ENCODE assay signal across 8 cellular contexts in the genomic region with DNA sequence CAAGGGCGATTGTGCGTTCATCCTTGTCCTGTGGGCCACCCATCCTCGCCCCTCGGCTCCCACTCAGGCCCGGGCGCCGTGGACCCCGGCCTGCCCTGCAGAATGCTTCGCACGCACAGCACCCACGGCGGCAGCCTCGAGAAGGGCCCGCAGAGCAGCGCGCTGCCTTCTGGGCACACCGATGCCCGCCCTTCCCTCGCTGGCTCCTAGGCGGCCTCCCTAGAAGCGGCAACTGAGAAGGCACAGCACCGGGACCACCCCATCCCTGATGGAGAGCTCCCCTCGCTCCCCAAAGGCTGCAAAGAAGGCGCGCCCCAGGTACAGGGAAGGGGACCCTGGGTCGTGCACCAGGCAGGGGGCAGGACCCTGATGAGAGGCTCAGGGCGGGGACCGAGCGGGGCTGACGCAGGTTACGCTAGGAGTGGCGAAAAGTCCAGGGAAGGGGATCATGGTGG. TPM values are rescaled to one million over a fixed set of nuclear protein-coding genes. Genes with fewer than 3 reads are reported as not detected.
DNase-seq lines count a peak whose midpoint lies in the region; ATAC-seq and TF ChIP-seq lines count a peak whose summit lies in the region.

No MANE protein-coding gene starts in this region.

- TF ChIP-seq CTCF in activated B cell treated with CpG ODN at 0.5 μM for 24 hours (IDR thresholded peaks at IDR 0.05) (no peak), parathyroid adenoma (IDR thresholded peaks at IDR 0.05) (no peak)

- peak overlapping the region; percentile 87 for H3K4me2 ChIP-seq in parathyroid adenoma (ENCODE audit: low read length)

- peaks cover 66% of the 10 kb centered on the region for H3K4me1 Mint-ChIP-seq in activated B cell treated with CpG ODN at 0.5 μM for 24 hours

- intact Hi-C loops in activated B cell treated with CpG ODN at 0.5 μM for 24 hours (cut with micrococcal nuclease) = loop anchor here (2.0 kb wide), 2 partner anchors 16 to 232 kb away; no protein-coding TSS in a partner anchor

- POLR2A ChIA-PET in activated B cell treated with CpG ODN at 0.5 μM for 24 hours (lab: Charles Lee) = interaction anchor here (1.0 to 5.1 kb wide), 6 partner anchors 7 to 233 kb away, joined by 3 to 45 read pairs (median 4); a partner anchor contains a TSS

- peak overlapping the region; percentile 92 for H3K9ac ChIP-seq in parathyroid adenoma

- peak overlapping the region; percentile 88 for H3K27ac ChIP-seq in parathyroid adenoma

- H3K79me2 ChIP-seq in parathyroid adenoma = peaks cover 50% of the 10 kb centered on the region

- H3K4me3 Mint-ChIP-seq in activated B cell treated with CpG ODN at 0.5 μM for 24 hours = peak overlapping the region; percentile 90

- H3K27me3 ChIP-seq in HAP-1 (ENCODE audit: low read depth) = no peaks in the 10 kb centered on the region
- H3K27me3 ChIP-seq in parathyroid adenoma (ENCODE audit: control insufficient read depth, insufficient read depth, low read length) = no peaks in the 10 kb centered on the region

- TF ChIP-seq POLR2A in erythroblast (IDR thresholded peaks at IDR 0.05; ENCODE audit: low read length) = no peak

- H3K36me3 ChIP-seq in HAP-1 (replicated peaks) (peaks cover 15% of the 10 kb centered on the region), parathyroid adenoma (ENCODE audit: control insufficient read depth, insufficient read depth, low read length) (no peaks in the 10 kb centered on the region)

- in situ Hi-C loops in HAP-1 (cut with MboI; ENCODE audit: low sequenced_read_pairs) = loop anchor here (10.0 kb wide), 1 partner anchor 170 kb away; no protein-coding TSS in a partner anchor

- no peak overlapping the region for H2AFZ ChIP-seq in parathyroid adenoma

- CTCF ChIA-PET in activated B cell treated with CpG ODN at 0.5 μM for 24 hours (lab: Charles Lee) = interaction anchor here (1.2 to 1.4 kb wide), 2 partner anchors 16 to 92 kb away, joined by 4 read pairs; no protein-coding TSS in a partner anchor

- no peaks in the 10 kb centered on the region for H3K9me3 Mint-ChIP-seq in activated B cell treated with CpG ODN at 0.5 μM for 24 hours

- H3K27me3 Mint-ChIP-seq in activated B cell treated with CpG ODN at 0.5 μM for 24 hours = no peaks in the 10 kb centered on the region

- DNase-seq in HAP-1 (ENCODE audit: low spot score in 2 of 2) (peak in 1 of 2 experiments; percentile 41), activated B cell treated with CpG ODN at 0.5 μM for 24 hours (no peak), erythroblast (lab: John Stamatoyannopoulos, UW) (peak; percentile 32 to 46), COLO829 (ENCODE audit: low spot score) (no peak), NCI-H2171 (lab: John Stamatoyannopoulos, UW) (no peak), cerebellar cortex (ENCODE audit: low spot score) (no peak)

- H3K9me3 ChIP-seq in HAP-1 (no peaks in the 10 kb centered on the region), parathyroid adenoma (ENCODE audit: control insufficient read depth, low read length) (no peaks in the 10 kb centered on the region)

- H3K4me1 ChIP-seq in HAP-1 (peaks cover 32% of the 10 kb centered on the region), parathyroid adenoma (peaks cover 8% of the 10 kb centered on the region)

- peaks cover 30% of the 10 kb centered on the region for H3K36me3 Mint-ChIP-seq in activated B cell treated with CpG ODN at 0.5 μM for 24 hours (ENCODE audit: low read depth)

- H3K4me3 ChIP-seq in HAP-1 (peak overlapping the region; percentile 95), parathyroid adenoma (ENCODE audit: low read depth, low read length) (peak overlapping the region; percentile 89)

- H3K27ac Mint-ChIP-seq in activated B cell treated with CpG ODN at 0.5 μM for 24 hours = peak overlapping the region; percentile 87

- ATAC-seq in activated B cell treated with CpG ODN at 0.5 μM for 24 hours (ENCODE audit: low read depth) (no peak), GM18870 (IDR thresholded peaks at IDR 0.05; ENCODE audit: unreplicated experiment) (no peak)

RNA-seq across cellular contexts. Expression of a gene that starts 1.0 kb away (rescaled TPM):
- total RNA-seq in activated B cell treated with CpG ODN at 0.5 μM for 24 hours = 334 and 349 TPM in 2 replicates

Comparison
In these comparisons a context has a peak if more than half of its experiments do, and no peak if none do; other contexts are left out.
1. DNase-seq: peak in erythroblast (2 of 2); none in activated B cell treated with CpG ODN at 0.5 μM for 24 hours (single experiment), COLO829 (single experiment), NCI-H2171 (single experiment) and cerebellar cortex (single experiment).